8 cellular contexts compared by ENCODE assay signal in genomic region chr1:112337028-112337531, GRCh38. TPM values are rescaled to one million over a fixed set of nuclear protein-coding genes. Genes with fewer than 3 reads are reported as not detected.
DNase-seq lines count a peak whose midpoint lies in the region; ATAC-seq, FAIRE-seq and TF ChIP-seq lines count a peak whose summit lies in the region.

No MANE protein-coding gene starts in this region.

- no peaks in the 10 kb centered on the region for H3K9me3 Mint-ChIP-seq in stimulated activated effector memory CD8-positive, alpha-beta T cell treated with anti-CD3 and anti-CD28 coated beads, Interleukin-12 subunit alpha, Interleukin-12 subunit beta, amount 100 ng/mL, for 72 hours

- H3K9me3 ChIP-seq in right atrium auricular region = no peaks in the 10 kb centered on the region

- no peaks in the 10 kb centered on the region for H3K36me3 Mint-ChIP-seq in stimulated activated effector memory CD8-positive, alpha-beta T cell treated with anti-CD3 and anti-CD28 coated beads, Interleukin-12 subunit alpha, Interleukin-12 subunit beta, amount 100 ng/mL, for 72 hours

- no peak for FAIRE-seq in GM12891 (lab: Jason Lieb, UNC)

- peak; percentile 10 for DNase-seq in stimulated activated CD4-positive, alpha-beta T cell treated with anti-CD3 and anti-CD28 coated beads, Interleukin-1b, Interleukin-23, amount 100 ng/mL, for 48 hours
- DNase-seq in stimulated activated CD4-positive, alpha-beta T cell treated with anti-CD3 and anti-CD28 coated beads, Interleukin-4, amount 100 ng/mL, for 1 hour = no peak
- DNase-seq in NCI-H1092 treated with DMSO at 0.1 percent for 48 hours (lab: John Stamatoyannopoulos, UW) (peak; percentile 40), right atrium auricular region (ENCODE audit: low spot score) (peak; percentile 66), GM12891 (ENCODE audit: insufficient read length, low spot score) (no peak), NCI-H1048 (lab: John Stamatoyannopoulos, UW) (no peak)
- peak; percentile 29 to 39 for DNase-seq in activated T-cell treated with anti-CD3 and anti-CD28 coated beads, Interleukin-2, amount 50 U/mL, for 48 hours
- DNase-seq in stimulated activated effector memory CD8-positive, alpha-beta T cell treated with anti-CD3 and anti-CD28 coated beads, Interleukin-12 subunit alpha, Interleukin-12 subunit beta, amount 100 ng/mL, for 72 hours (ENCODE audit: low spot score in 2 of 2) = no peak

- TF ChIP-seq POLR2A in GM12891 (IDR thresholded peaks at IDR 0.05; ENCODE audit: low read depth, low read length) = no peak

- no peak overlapping the region for H3K27ac Mint-ChIP-seq in stimulated activated effector memory CD8-positive, alpha-beta T cell treated with anti-CD3 and anti-CD28 coated beads, Interleukin-12 subunit alpha, Interleukin-12 subunit beta, amount 100 ng/mL, for 72 hours

- H3K27me3 ChIP-seq in right atrium auricular region = no peaks in the 10 kb centered on the region

- H3K4me3 ChIP-seq in right atrium auricular region = no peak overlapping the region

- peaks cover 7% of the 10 kb centered on the region for H3K4me1 Mint-ChIP-seq in stimulated activated effector memory CD8-positive, alpha-beta T cell treated with anti-CD3 and anti-CD28 coated beads, Interleukin-12 subunit alpha, Interleukin-12 subunit beta, amount 100 ng/mL, for 72 hours

- peak overlapping the region; percentile 37 for H3K4me3 Mint-ChIP-seq in stimulated activated effector memory CD8-positive, alpha-beta T cell treated with anti-CD3 and anti-CD28 coated beads, Interleukin-12 subunit alpha, Interleukin-12 subunit beta, amount 100 ng/mL, for 72 hours

- H3K36me3 ChIP-seq in right atrium auricular region = no peaks in the 10 kb centered on the region

- H3K4me1 ChIP-seq in right atrium auricular region = no peaks in the 10 kb centered on the region

- H3K27ac ChIP-seq in right atrium auricular region = no peak overlapping the region

- ATAC-seq in stimulated activated effector memory CD8-positive, alpha-beta T cell treated with anti-CD3 and anti-CD28 coated beads, Interleukin-12 subunit alpha, Interleukin-12 subunit beta, amount 100 ng/mL, for 72 hours = peak; percentile 42

- TF ChIP-seq CTCF in right atrium auricular region (IDR thresholded peaks at IDR 0.05) = peak; percentile 72 to 79

TF ChIP-seq in GM12891, 5 proteins besides CTCF, POLR2A, EP300 and RAD21:
- no peak for TF ChIP-seq SPI1 (IDR thresholded peaks at IDR 0.05; ENCODE audit: low read depth, low read length)

RNA-seq across cellular contexts. Expression of gene CTTNBP2NL, which starts 58.9 kb away (rescaled TPM):
- total RNA-seq in right atrium auricular region = 10 to 100 TPM; 10.2 to 13.4 TPM
- 1.6 TPM for polyA plus RNA-seq in GM12891 (2012; ENCODE audit: low read depth, missing spikeins)

Comparison
In these comparisons a context has a peak if more than half of its experiments do, and no peak if none do; other contexts are left out.
1. DNase-seq: peak in stimulated activated CD4-positive, alpha-beta T cell treated with anti-CD3 and anti-CD28 coated beads, Interleukin-1b, Interleukin-23, amount 100 ng/mL, for 48 hours (single experiment), NCI-H1092 treated with DMSO at 0.1 percent for 48 hours (single experiment), activated T-cell treated with anti-CD3 and anti-CD28 coated beads, Interleukin-2, amount 50 U/mL, for 48 hours (2 of 2) and right atrium auricular region (single experiment); none in stimulated activated CD4-positive, alpha-beta T cell treated with anti-CD3 and anti-CD28 coated beads, Interleukin-4, amount 100 ng/mL, for 1 hour (single experiment), stimulated activated effector memory CD8-positive, alpha-beta T cell treated with anti-CD3 and anti-CD28 coated beads, Interleukin-12 subunit alpha, Interleukin-12 subunit beta, amount 100 ng/mL, for 72 hours (0 of 2), GM12891 (single experiment) and NCI-H1048 (single experiment).